Comparison of ENCODE assay signal across 8 cellular contexts in the genomic region with DNA sequence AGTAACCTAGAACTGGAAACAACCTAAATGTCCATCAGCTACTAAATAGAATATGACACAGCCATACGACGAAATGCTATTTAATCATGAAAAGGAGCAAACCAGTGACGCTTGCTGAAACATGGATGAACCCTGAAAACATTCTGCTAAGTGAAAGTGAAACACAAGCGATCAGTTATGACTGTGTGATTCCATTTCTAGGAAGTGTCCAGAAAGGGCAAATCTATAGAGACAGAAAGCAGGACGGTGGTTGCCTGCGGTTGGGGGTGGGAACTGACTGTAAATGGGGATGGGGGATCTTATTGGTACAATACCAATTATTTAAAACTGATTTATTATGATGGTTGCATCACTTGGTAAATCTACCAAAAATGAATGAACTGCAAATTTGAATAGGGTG.
DNase-seq lines count a peak whose midpoint lies in the region; ATAC-seq and TF ChIP-seq lines count a peak whose summit lies in the region.

No MANE protein-coding gene starts in this region.

- H3K4me3 ChIP-seq in upper lobe of right lung = no peak overlapping the region

- no peaks in the 10 kb centered on the region for H3K27me3 ChIP-seq in upper lobe of right lung

- no peaks in the 10 kb centered on the region for H3K9me3 ChIP-seq in upper lobe of right lung

- ATAC-seq in HG03469 (IDR thresholded peaks at IDR 0.05; ENCODE audit: unreplicated experiment) (peak; percentile 73), upper lobe of right lung (peak; percentile 59)

- intact Hi-C loops in upper lobe of right lung (cut with DNase I) = no loop called here

- no peak for TF ChIP-seq CTCF in upper lobe of right lung (IDR thresholded peaks at IDR 0.05)

- DNase-seq in activated T-cell treated with anti-CD3 and anti-CD28 coated beads for 24 hours (ENCODE audit: low read depth) = peak; percentile 52
- no peak for DNase-seq in activated T-cell treated with anti-CD3 and anti-CD28 coated beads, Interleukin-2, amount 50 U/mL, for 1 hour
- peak; percentile 86 for DNase-seq in activated effector memory CD4-positive, alpha-beta T cell treated with anti-CD3 and anti-CD28 coated beads, Interleukin-2, amount 50 U/mL, for 16 hours
- DNase-seq in upper lobe of right lung = no peak
- DNase-seq in GM19238 (ENCODE audit: insufficient read length, low spot score) = no peak
- DNase-seq in NCI-H1417 treated with DMSO at 0.1 percent for 48 hours (lab: John Stamatoyannopoulos, UW) = no peak
- DNase-seq in GDM1 (lab: John Stamatoyannopoulos, UW) = no peak

- H3K36me3 ChIP-seq in upper lobe of right lung = no peaks in the 10 kb centered on the region

- H3K27ac ChIP-seq in upper lobe of right lung = no peak overlapping the region

- H3K4me1 ChIP-seq in upper lobe of right lung = no peaks in the 10 kb centered on the region

Comparison
In these comparisons a context has a peak if more than half of its experiments do, and no peak if none do; other contexts are left out.
1. DNase-seq: peak in activated T-cell treated with anti-CD3 and anti-CD28 coated beads for 24 hours (single experiment) and activated effector memory CD4-positive, alpha-beta T cell treated with anti-CD3 and anti-CD28 coated beads, Interleukin-2, amount 50 U/mL, for 16 hours (single experiment); none in activated T-cell treated with anti-CD3 and anti-CD28 coated beads, Interleukin-2, amount 50 U/mL, for 1 hour (single experiment), upper lobe of right lung (single experiment), GM19238 (single experiment), NCI-H1417 treated with DMSO at 0.1 percent for 48 hours (single experiment) and GDM1 (single experiment).